8 cellular contexts compared by ENCODE assay signal in the genomic region with DNA sequence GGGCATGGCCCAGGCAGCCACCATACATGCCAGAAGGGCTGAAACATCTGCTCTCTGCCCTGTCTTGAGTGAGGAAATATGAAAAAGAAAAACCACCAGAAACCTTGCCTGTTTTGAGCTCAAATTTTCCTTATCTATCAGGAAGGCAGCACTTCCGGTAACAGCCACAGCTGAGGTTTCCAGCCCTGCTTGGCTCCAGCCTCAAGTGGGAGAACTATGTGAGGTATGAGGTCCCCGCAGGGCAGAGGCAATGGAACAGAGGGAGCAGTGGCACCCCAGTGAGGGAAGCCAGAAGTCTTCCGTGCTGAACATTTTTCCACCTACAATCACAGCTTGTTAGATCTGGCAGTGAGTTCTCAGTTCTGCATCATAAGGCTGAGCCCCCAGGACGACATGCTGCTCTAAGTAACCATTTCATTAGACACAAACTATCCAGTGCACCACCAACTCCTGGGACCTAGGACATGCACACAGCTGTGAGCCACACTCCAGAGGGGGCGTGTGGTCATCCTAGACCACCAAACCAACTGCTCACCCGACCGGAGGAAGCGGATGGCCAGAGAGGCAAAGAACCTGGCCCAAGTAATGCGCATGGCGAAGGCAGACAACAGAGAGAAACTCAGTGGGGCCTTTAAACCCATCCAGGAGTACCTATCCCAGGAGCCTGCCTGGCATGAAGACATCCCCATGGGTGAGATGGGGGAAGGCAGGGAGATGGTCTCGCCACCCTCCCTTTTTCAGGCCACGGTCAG. TPM values are rescaled to one million over a fixed set of nuclear protein-coding genes. Genes with fewer than 3 reads are reported as not detected.
DNase-seq lines count a peak whose midpoint lies in the region; ATAC-seq, FAIRE-seq and TF ChIP-seq lines count a peak whose summit lies in the region.

No MANE protein-coding gene starts in this region.

- H3K4me3 ChIP-seq in HEK293 (ENCODE audit: low read depth, low read length): no peak overlapping the region

- no peaks in the 10 kb centered on the region for H3K9me3 ChIP-seq in HEK293 (ENCODE audit: control insufficient read depth, insufficient read depth, low read depth, low read length)

- CTCF ChIA-PET in HEK293 (lab: Yijun Ruan, JAX): no interaction called here

- no peak for FAIRE-seq in HTR-8/SVneo (lab: Jason Lieb, UNC)

- intact Hi-C loops in left ventricle myocardium superior (cut with micrococcal nuclease): no loop called here

- peaks cover 10% of the 10 kb centered on the region for H3K36me3 Mint-ChIP-seq in activated naive CD8-positive, alpha-beta T cell
- peaks cover 59% of the 10 kb centered on the region for H3K36me3 Mint-ChIP-seq in stimulated activated memory B cell treated with anti-CD40 and anti-IgM and Interleukin-4, amounts not matched to agents 10 μg/mL and 1 μg/mL and 100 μg/mL, for 72 hours

- TF ChIP-seq CTCF in HEK293 (tag by site-specific recombination; IDR thresholded peaks at IDR 0.05): no peak

- no peaks in the 10 kb centered on the region for H3K9me3 Mint-ChIP-seq in activated naive CD8-positive, alpha-beta T cell (ENCODE audit: low read depth)
- no peaks in the 10 kb centered on the region for H3K9me3 Mint-ChIP-seq in stimulated activated memory B cell treated with anti-CD40 and anti-IgM and Interleukin-4, amounts not matched to agents 10 μg/mL and 1 μg/mL and 100 μg/mL, for 72 hours

- peaks cover 0 to 98% of the 10 kb centered on the region in 2 experiments; a peak in 1 of 3 replicates for H3K36me3 ChIP-seq in HEK293 (ENCODE audit: control insufficient read depth in 2 of 2, insufficient read depth in 1 of 2, low read length in 2 of 2)

- H3K4me1 Mint-ChIP-seq in activated naive CD8-positive, alpha-beta T cell (ENCODE audit: low read depth): peaks cover 83% of the 10 kb centered on the region
- H3K4me1 Mint-ChIP-seq in stimulated activated memory B cell treated with anti-CD40 and anti-IgM and Interleukin-4, amounts not matched to agents 10 μg/mL and 1 μg/mL and 100 μg/mL, for 72 hours: peaks cover 60% of the 10 kb centered on the region

- no peaks in the 10 kb centered on the region for H3K27me3 Mint-ChIP-seq in activated naive CD8-positive, alpha-beta T cell
- H3K27me3 Mint-ChIP-seq in stimulated activated memory B cell treated with anti-CD40 and anti-IgM and Interleukin-4, amounts not matched to agents 10 μg/mL and 1 μg/mL and 100 μg/mL, for 72 hours: no peaks in the 10 kb centered on the region

- peak overlapping the region; percentile 76 for H3K4me3 Mint-ChIP-seq in activated naive CD8-positive, alpha-beta T cell
- H3K4me3 Mint-ChIP-seq in stimulated activated memory B cell treated with anti-CD40 and anti-IgM and Interleukin-4, amounts not matched to agents 10 μg/mL and 1 μg/mL and 100 μg/mL, for 72 hours: no peak overlapping the region

- DNase-seq in left ventricle myocardium superior (peak; percentile 68), HTR-8/SVneo (ENCODE audit: insufficient read length, low spot score) (no peak), NCI-H524 treated with DMSO at 0.1 percent for 48 hours (lab: John Stamatoyannopoulos, UW) (no peak)

- ATAC-seq in left ventricle myocardium superior (peak; percentile 46), GM21529 (IDR thresholded peaks at IDR 0.05; ENCODE audit: unreplicated experiment) (no peak), GM21381 (IDR thresholded peaks at IDR 0.05; ENCODE audit: unreplicated experiment) (no peak)
- ATAC-seq in stimulated activated memory B cell treated with anti-CD40 and anti-IgM and Interleukin-4, amounts not matched to agents 10 μg/mL and 1 μg/mL and 100 μg/mL, for 72 hours: no peak

- no peak overlapping the region for H3K27ac ChIP-seq in HEK293 (ENCODE audit: extremely low read depth, low read depth, low read length)

- H3K27ac Mint-ChIP-seq in activated naive CD8-positive, alpha-beta T cell: peak overlapping the region; percentile 92
- H3K27ac Mint-ChIP-seq in stimulated activated memory B cell treated with anti-CD40 and anti-IgM and Interleukin-4, amounts not matched to agents 10 μg/mL and 1 μg/mL and 100 μg/mL, for 72 hours: peak overlapping the region; percentile 91

- no peaks in the 10 kb centered on the region for H3K4me1 ChIP-seq in HEK293 (ENCODE audit: control insufficient read depth, insufficient read depth, low read length)

- POLR2A ChIA-PET in HEK293 (lab: Yijun Ruan, JAX): no interaction called here

TF ChIP-seq in HEK293, 187 proteins besides CTCF, POLR2A, EP300 and RAD21:
- TF ChIP-seq ZNF549 (tag by site-specific recombination; IDR thresholded peaks at IDR 0.05) (no peak), ZIC2 (tag by site-specific recombination; IDR thresholded peaks at IDR 0.05) (peak; percentile 46; the same call in 1 of the 2 replicates)

RNA-seq across cellular contexts. Expression of a gene that starts 22.6 kb away (rescaled TPM):
- total RNA-seq in left ventricle myocardium superior: 182 TPM
